ENCODE assay signal across 8 cellular contexts in the genomic region with DNA sequence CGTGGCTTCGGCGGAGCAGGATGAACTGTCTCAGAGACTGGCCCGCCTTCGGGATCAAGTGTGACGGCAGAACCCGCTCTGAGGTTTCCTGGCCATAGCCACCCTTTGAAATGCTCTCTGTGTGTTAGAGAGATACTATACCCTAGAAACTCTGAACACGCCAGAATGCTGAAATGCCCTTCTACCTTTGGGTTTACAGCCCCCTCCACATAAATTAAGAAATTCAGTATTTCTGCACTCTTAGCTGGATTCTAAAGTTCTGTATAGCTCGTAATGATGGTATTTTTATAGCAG. TPM values are rescaled to one million over a fixed set of nuclear protein-coding genes. Genes with fewer than 3 reads are reported as not detected.
DNase-seq lines count a peak whose midpoint lies in the region; ATAC-seq and TF ChIP-seq lines count a peak whose summit lies in the region.

No MANE protein-coding gene starts in this region.

- WGBS in esophagus muscularis mucosa: 8% methylated on average over 2 of the region's 9 CpGs

- H3K36me3 Mint-ChIP-seq in progenitor cell of endocrine pancreas (ENCODE audit: insufficient read depth): no peaks in the 10 kb centered on the region

- TF ChIP-seq POLR2A in esophagus muscularis mucosa (IDR thresholded peaks at IDR 0.05; ENCODE audit: low read depth): no peak

- H3K27me3 Mint-ChIP-seq in progenitor cell of endocrine pancreas: no peaks in the 10 kb centered on the region

- H3K9me3 ChIP-seq in DOHH2 (ENCODE audit: control insufficient read depth, insufficient read depth, low read length) (no peaks in the 10 kb centered on the region), RWPE2 (ENCODE audit: severe bottlenecking) (no peaks in the 10 kb centered on the region), esophagus muscularis mucosa (peaks cover 0 to 3% (median 0%) of the 10 kb centered on the region in 4 donors)

- peak overlapping the region; percentile 99 for H3K4me3 Mint-ChIP-seq in progenitor cell of endocrine pancreas (ENCODE audit: low read depth)

- ATAC-seq in RWPE2 (ENCODE audit: low read depth) (peak; percentile 10; the same call in 1 of the 3 replicates), GM18861 (IDR thresholded peaks at IDR 0.05; ENCODE audit: unreplicated experiment) (no peak), HG03342 (IDR thresholded peaks at IDR 0.05; ENCODE audit: unreplicated experiment) (no peak)

- no peaks in the 10 kb centered on the region for H3K9me3 Mint-ChIP-seq in progenitor cell of endocrine pancreas (ENCODE audit: low read depth)

- H3K4me3 ChIP-seq in DOHH2 (ENCODE audit: low read length) (peak overlapping the region; percentile 99), RWPE2 (ENCODE audit: severe bottlenecking) (peak overlapping the region; percentile 81), esophagus muscularis mucosa (peak overlapping the region; percentile 66 to 94 (median 82))

- H3K4me1 Mint-ChIP-seq in progenitor cell of endocrine pancreas (ENCODE audit: low read depth): peaks cover 24% of the 10 kb centered on the region

- H3K27me3 ChIP-seq in DOHH2 (ENCODE audit: control insufficient read depth, low read length) (no peaks in the 10 kb centered on the region), RWPE2 (ENCODE audit: insufficient read depth, poor library complexity, severe bottlenecking) (no peaks in the 10 kb centered on the region), esophagus muscularis mucosa (no peaks in the 10 kb centered on the region)

- peak overlapping the region; percentile 84 for H3K4me2 ChIP-seq in DOHH2 (ENCODE audit: low read length)

- intact Hi-C loops in esophagus muscularis mucosa (cut with DNase I): loop anchor here (5.0 to 10.0 kb wide), 2 partner anchors 55 to 133 kb away; a partner anchor contains a TSS

- H3K79me2 ChIP-seq in DOHH2 (ENCODE audit: control insufficient read depth, low read length): peaks cover 30% of the 10 kb centered on the region

- H3F3A ChIP-seq in DOHH2 (ENCODE audit: control insufficient read depth, insufficient read depth): peaks cover 3% of the 10 kb centered on the region; the same call in 1 of the 2 replicates

- TF ChIP-seq CTCF in DOHH2 (IDR thresholded peaks at IDR 0.05; ENCODE audit: low read depth, low read length, poor library complexity, severe bottlenecking) (no peak), RWPE2 (IDR thresholded peaks at IDR 0.05; ENCODE audit: poor library complexity, severe bottlenecking) (no peak), esophagus muscularis mucosa (IDR thresholded peaks at IDR 0.05) (no peak), progenitor cell of endocrine pancreas (IDR thresholded peaks at IDR 0.05; ENCODE audit: unreplicated experiment) (no peak)

- H3K27ac Mint-ChIP-seq in progenitor cell of endocrine pancreas: peak overlapping the region; percentile 100

- TF ChIP-seq EP300 in esophagus muscularis mucosa (IDR thresholded peaks at IDR 0.05): no peak

- no peak overlapping the region for H3K27ac ChIP-seq in DOHH2 (ENCODE audit: low read depth, low read length)
- peak overlapping the region; percentile 96 for H3K27ac ChIP-seq in RWPE2 (ENCODE audit: poor library complexity, severe bottlenecking)
- peak overlapping the region; percentile 86 to 96 (median 94) for H3K27ac ChIP-seq in esophagus muscularis mucosa (replicated peaks in 1 of 4)

- H3K4me1 ChIP-seq in DOHH2 (ENCODE audit: control insufficient read depth, low read length): peaks cover 30% of the 10 kb centered on the region
- H3K4me1 ChIP-seq in RWPE2 (ENCODE audit: insufficient read depth, poor library complexity, severe bottlenecking): peaks cover 33% of the 10 kb centered on the region
- peaks cover 31 to 54% (median 49%) of the 10 kb centered on the region in 4 donors for H3K4me1 ChIP-seq in esophagus muscularis mucosa

- H4K20me1 ChIP-seq in DOHH2 (ENCODE audit: control insufficient read depth, insufficient read depth, low read depth, low read length): peaks cover 5% of the 10 kb centered on the region; the same call in 1 of the 2 replicates

- H3K36me3 ChIP-seq in DOHH2 (ENCODE audit: control insufficient read depth, low read length) (peaks cover 19% of the 10 kb centered on the region), RWPE2 (ENCODE audit: low read depth) (peaks cover 28% of the 10 kb centered on the region), esophagus muscularis mucosa (peaks cover 0 to 12% (median 8%) of the 10 kb centered on the region in 4 donors)

- DNase-seq in RWPE2 (ENCODE audit: low spot score) (no peak), esophagus muscularis mucosa (ENCODE audit: extremely low spot score) (no peak), progenitor cell of endocrine pancreas (ENCODE audit: low spot score, unreplicated experiment) (no peak), HPDE6-E6E7 (ENCODE audit: extremely low spot score) (no peak), NCI-H1694 treated with DMSO at 0.1 percent for 48 hours (lab: John Stamatoyannopoulos, UW) (no peak)

- H3K9me2 ChIP-seq in DOHH2 (replicated peaks; ENCODE audit: control insufficient read depth, low read length): no peaks in the 10 kb centered on the region

RNA-seq across cellular contexts. Expression of a gene that starts 0.8 kb away (rescaled TPM):
- total RNA-seq in esophagus muscularis mucosa (10 to 100 TPM; 42.0 to 58.6 (median 49.7) TPM), progenitor cell of endocrine pancreas (48.0 and 48.3 TPM in 2 replicates)

RNA-seq across cellular contexts. Expression of a gene that starts 56.1 kb away (rescaled TPM):
- total RNA-seq in esophagus muscularis mucosa (10 to 100 TPM; 10.9 to 30.2 (median 24.4) TPM), progenitor cell of endocrine pancreas (27.4 and 37.4 TPM in 2 replicates)
